Comparison of ENCODE assay signal across 11 cellular contexts in genomic region chr3:59235221-59236012, GRCh38.
DNase-seq lines count a peak whose midpoint lies in the region; ATAC-seq and TF ChIP-seq lines count a peak whose summit lies in the region.
"Had no signal": no experiment of that assay in that cellular context is flagged by ENCODE, and none has a peak within 500 bp of the region (broad histone marks: within the 10 kb centered on the region; RNA-seq: fewer than 3 reads in every experiment).

No MANE protein-coding gene starts in this region.

- peaks cover 8 to 15% (median 13%) of the 10 kb centered on the region in 7 donors for H3K9me3 Mint-ChIP-seq in CD14-positive monocyte
- peaks cover 17% of the 10 kb centered on the region for H3K9me3 Mint-ChIP-seq in activated T-cell treated with anti-CD3 and anti-CD28 coated beads, Interleukin-2, amount 50 U/mL, for 4 hours

- DNase-seq in CD14-positive monocyte (ENCODE audit: low spot score) (no peak), NAMALWA (ENCODE audit: low spot score) (no peak), NCI-H345 (lab: John Stamatoyannopoulos, UW) (no peak), NCI-H2107 (lab: John Stamatoyannopoulos, UW) (no peak), NCI-H1694 treated with DMSO at 0.1 percent for 48 hours (lab: John Stamatoyannopoulos, UW) (no peak)
- no peak for DNase-seq in activated T-cell treated with anti-CD3 and anti-CD28 coated beads, Interleukin-2, amount 50 U/mL, for 4 hours
- DNase-seq: activated B cell treated with CpG ODN at 0.5 μM for 24 hours; central memory CD4-positive, alpha-beta T cell; PC-9 had no signal

- peak; percentile 79 for ATAC-seq in GM18517 (IDR thresholded peaks at IDR 0.05; ENCODE audit: unreplicated experiment)
- ATAC-seq in HG02852 (IDR thresholded peaks at IDR 0.05; ENCODE audit: unreplicated experiment) = peak; percentile 56
- peak; percentile 86 to 92 for ATAC-seq in activated T-cell treated with anti-CD3 and anti-CD28 coated beads, Interleukin-2, amount 50 U/mL, for 4 hours

- peaks cover 0 to 1% (median 0%) of the 10 kb centered on the region in 3 donors for H3K27me3 Mint-ChIP-seq in CD14-positive monocyte (ENCODE audit: low read depth in 3 of 3)
- peaks cover 9% of the 10 kb centered on the region for H3K27me3 Mint-ChIP-seq in activated T-cell treated with anti-CD3 and anti-CD28 coated beads, Interleukin-2, amount 50 U/mL, for 4 hours (ENCODE audit: low read depth)

- H3K4me3 Mint-ChIP-seq in CD14-positive monocyte = no peak overlapping the region
- H3K4me3 Mint-ChIP-seq in activated T-cell treated with anti-CD3 and anti-CD28 coated beads, Interleukin-2, amount 50 U/mL, for 4 hours = no peak overlapping the region
- H3K4me3 Mint-ChIP-seq: activated B cell treated with CpG ODN at 0.5 μM for 24 hours had no signal

- intact Hi-C loops in CD14-positive monocyte (cut with micrococcal nuclease) = no loop called here

- peaks cover 0 to 3% of the 10 kb centered on the region in 2 donors for H3K36me3 Mint-ChIP-seq in CD14-positive monocyte
- no peaks in the 10 kb centered on the region for H3K36me3 Mint-ChIP-seq in activated T-cell treated with anti-CD3 and anti-CD28 coated beads, Interleukin-2, amount 50 U/mL, for 4 hours (ENCODE audit: insufficient read depth)

- peak overlapping the region; percentile 11 to 78 (median 61) for H3K27ac Mint-ChIP-seq in CD14-positive monocyte
- H3K27ac Mint-ChIP-seq: activated B cell treated with CpG ODN at 0.5 μM for 24 hours had no signal

- no peak for TF ChIP-seq CTCF in CD14-positive monocyte (IDR thresholded peaks at IDR 0.05)

- H3K4me1 Mint-ChIP-seq in CD14-positive monocyte = peaks cover 39% of the 10 kb centered on the region
- peaks cover 9% of the 10 kb centered on the region for H3K4me1 Mint-ChIP-seq in activated T-cell treated with anti-CD3 and anti-CD28 coated beads, Interleukin-2, amount 50 U/mL, for 4 hours (ENCODE audit: low read depth)
